20 cellular contexts compared by ENCODE assay signal in the genomic region with DNA sequence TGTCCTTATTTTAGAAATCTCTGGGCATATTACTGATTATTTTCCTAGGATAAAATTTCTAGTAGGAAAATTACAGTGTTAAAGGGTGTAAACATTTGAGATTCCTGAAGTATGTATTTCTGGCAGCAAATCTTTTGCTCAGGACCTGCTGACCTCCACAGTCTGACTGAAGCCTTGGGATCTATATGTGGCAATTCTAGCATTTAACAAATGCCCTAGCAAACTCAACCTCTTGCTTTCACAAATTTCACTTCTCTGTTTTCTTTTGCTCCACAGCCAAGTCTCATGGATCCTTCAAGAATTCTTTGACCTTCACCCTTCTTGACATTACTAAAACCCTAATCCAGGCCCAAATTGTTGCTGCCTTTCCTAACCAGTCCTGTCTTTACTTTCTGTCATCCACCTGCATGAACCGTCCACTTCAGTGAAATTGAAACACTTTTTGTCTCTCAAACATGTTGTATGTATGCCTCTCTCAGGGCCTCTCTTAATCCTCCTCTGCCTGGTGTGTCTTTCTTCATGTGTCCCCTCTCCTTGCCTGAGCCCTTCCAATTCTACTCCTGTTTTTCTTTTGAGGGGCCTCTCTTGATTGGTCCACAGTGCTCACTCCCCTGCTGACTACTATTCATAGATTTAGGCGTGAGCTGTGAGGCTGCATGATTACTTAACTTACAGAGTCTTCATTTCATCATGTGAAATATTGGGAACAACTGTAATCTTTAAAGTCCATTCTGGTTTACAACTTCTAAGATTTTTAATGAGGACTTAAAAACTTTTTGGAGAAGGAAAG. TPM values are rescaled to one million over a fixed set of nuclear protein-coding genes. Genes with fewer than 3 reads are reported as not detected.
A peak's percentile ranks its signal among the peaks of the same experiment; 100 is the strongest.
DNase-seq lines count a peak whose midpoint lies in the region; ATAC-seq and TF ChIP-seq lines count a peak whose summit lies in the region.
"Had no signal": no experiment of that assay in that cellular context is flagged by ENCODE, and none has a peak within 500 bp of the region (broad histone marks: within the 10 kb centered on the region; RNA-seq: fewer than 3 reads in every experiment).

No MANE protein-coding gene starts in this region.

- H3K4me2 ChIP-seq in mesenchymal stem cell (ENCODE audit: low read length, poor library complexity, severe bottlenecking) = no peak overlapping the region
- H3K4me2 ChIP-seq: PC-9 had no signal

- peaks cover 2% of the 10 kb centered on the region for H3K4me1 ChIP-seq in mesenchymal stem cell (ENCODE audit: control insufficient read depth, insufficient read depth, low read depth, low read length)
- H3K4me1 ChIP-seq: SJCRH30 had no signal

- no peak overlapping the region for H3K4ac ChIP-seq in mesenchymal stem cell (ENCODE audit: low read depth in 1 of 2, low read length in 2 of 2)

- peaks cover 0 to 8% (median 0%) of the 10 kb centered on the region in 5 donors for H3K27me3 Mint-ChIP-seq in naive thymus-derived CD8-positive, alpha-beta T cell
- H3K27me3 Mint-ChIP-seq: IgD-negative memory B cell had no signal

- no peak overlapping the region for H3K23ac ChIP-seq in mesenchymal stem cell (ENCODE audit: low read length in 2 of 2)

- peaks cover 0 to 1% (median 0%) of the 10 kb centered on the region in 4 donors for H3K4me1 Mint-ChIP-seq in naive thymus-derived CD8-positive, alpha-beta T cell

- no peak overlapping the region for H3K27ac ChIP-seq in mesenchymal stem cell (ENCODE audit: low read length, poor library complexity, severe bottlenecking)
- H3K27ac ChIP-seq: PC-9, RWPE1, SJCRH30 had no signal

- H3K9me3 ChIP-seq in mesenchymal stem cell (ENCODE audit: control insufficient read depth, low read length) = no peaks in the 10 kb centered on the region
- H3K9me3 ChIP-seq: BLaER1 treated with 17β-estradiol and CSF1 and Interleukin-3, amounts not matched to agents 10 nM and 100 nM; SJCRH30 had no signal

- H2BK120ac ChIP-seq in mesenchymal stem cell (ENCODE audit: low read depth, low read length) = no peak overlapping the region

- no peak overlapping the region for H3K4me3 Mint-ChIP-seq in naive thymus-derived CD8-positive, alpha-beta T cell
- H3K4me3 Mint-ChIP-seq: H9, IgD-negative memory B cell had no signal

- no peak overlapping the region for H3K4me3 ChIP-seq in choroid plexus epithelial cell (ENCODE audit: low read depth, low read length)
- H3K4me3 ChIP-seq in mesenchymal stem cell (ENCODE audit: insufficient read depth in 1 of 2, low read depth in 1 of 2, low read length in 2 of 2) = no peak overlapping the region
- H3K4me3 ChIP-seq: BLaER1 treated with 17β-estradiol and CSF1 and Interleukin-3, amounts not matched to agents 10 nM and 100 nM; PC-9; SJCRH30 had no signal

- DNase-seq in left ventricle myocardium superior (no peak), left cardiac atrium (no peak), choroid plexus epithelial cell (ENCODE audit: low read depth) (peak; percentile 13), mesenchymal stem cell (no peak), NCI-H82 treated with DMSO at 0.1 percent for 48 hours (lab: John Stamatoyannopoulos, UW; ENCODE audit: unreplicated experiment) (no peak)
- DNase-seq in naive thymus-derived CD8-positive, alpha-beta T cell = no peak
- DNase-seq: DND-41, H9, Kasumi-1, MM.1S, NCI-H187, NCI-H2227 treated with DMSO at 0.1 percent for 48 hours, NCI-H524, NCI-H82, PC-9, SJCRH30 had no signal

- no peak overlapping the region for H3K27ac Mint-ChIP-seq in naive thymus-derived CD8-positive, alpha-beta T cell
- H3K27ac Mint-ChIP-seq: IgD-negative memory B cell had no signal

- no peak overlapping the region for H3K18ac ChIP-seq in mesenchymal stem cell (ENCODE audit: low read depth in 1 of 2, low read length in 2 of 2)

- peak; percentile 64 for ATAC-seq in left ventricle myocardium superior
- ATAC-seq in left cardiac atrium = no peak
- no peak for ATAC-seq in naive thymus-derived CD8-positive, alpha-beta T cell
- no peak for ATAC-seq in HG02798 (IDR thresholded peaks at IDR 0.05; ENCODE audit: poor library complexity, unreplicated experiment)

- 98% methylated on average over 1 of the region's 2 CpGs for WGBS in mesenchymal stem cell

- no peak overlapping the region for H2AK5ac ChIP-seq in mesenchymal stem cell (ENCODE audit: low read length, severe bottlenecking)

- peak overlapping the region; percentile 57 for H3K9ac ChIP-seq in mesenchymal stem cell (ENCODE audit: low read length)
- H3K9ac ChIP-seq: BLaER1 treated with 17β-estradiol and CSF1 and Interleukin-3, amounts not matched to agents 10 nM and 100 nM had no signal

- no peaks in the 10 kb centered on the region for H3K36me3 Mint-ChIP-seq in naive thymus-derived CD8-positive, alpha-beta T cell

- no peak overlapping the region for H4K91ac ChIP-seq in mesenchymal stem cell (ENCODE audit: low read length)

- TF ChIP-seq CTCF in choroid plexus epithelial cell (conservative IDR thresholded peaks at IDR 0.05; ENCODE audit: low read depth, low read length) = no peak

- intact Hi-C loops in left ventricle myocardium superior (cut with micrococcal nuclease) = no loop called here
- intact Hi-C loops in left cardiac atrium (cut with DNase I) = no loop called here

- H2BK15ac ChIP-seq in mesenchymal stem cell (ENCODE audit: low read depth, poor library complexity, severe bottlenecking) = no peak overlapping the region

- no peak overlapping the region for H2BK5ac ChIP-seq in mesenchymal stem cell (ENCODE audit: low read depth, low read length, poor library complexity, severe bottlenecking)

- H2BK12ac ChIP-seq in mesenchymal stem cell (ENCODE audit: low read length in 2 of 2) = no peak overlapping the region

- H3K79me1 ChIP-seq in mesenchymal stem cell (replicated peaks; ENCODE audit: low read length, poor library complexity, severe bottlenecking) = peaks cover 2% of the 10 kb centered on the region

- no peak overlapping the region for H2AFZ ChIP-seq in mesenchymal stem cell (ENCODE audit: low read depth, low read length)
- H2AFZ ChIP-seq: PC-9 had no signal

- H3K36me3 ChIP-seq in mesenchymal stem cell (ENCODE audit: control insufficient read depth in 1 of 2, insufficient read depth in 2 of 2, low read depth in 1 of 2, low read length in 2 of 2) = no peaks in the 10 kb centered on the region

- H3K9me3 Mint-ChIP-seq in naive thymus-derived CD8-positive, alpha-beta T cell = no peaks in the 10 kb centered on the region
- H3K9me3 Mint-ChIP-seq: H9, IgD-negative memory B cell had no signal

- no peak overlapping the region for H3K14ac ChIP-seq in mesenchymal stem cell (ENCODE audit: low read length in 2 of 2)

- no peaks in the 10 kb centered on the region for H3K27me3 ChIP-seq in mesenchymal stem cell (ENCODE audit: control insufficient read depth in 1 of 2, insufficient read depth in 1 of 2, low read length in 2 of 2)
- H3K27me3 ChIP-seq: SJCRH30 had no signal

- POLR2A ChIA-PET in naive thymus-derived CD8-positive, alpha-beta T cell (lab: Charles Lee) = no interaction called here

- no peak overlapping the region for H4K8ac ChIP-seq in mesenchymal stem cell (ENCODE audit: low read length)

RNA-seq across cellular contexts. Expression of a gene that starts 5.1 kb away (rescaled TPM):
- 26.6 TPM for total RNA-seq in left ventricle myocardium superior
- 10 to 100 TPM; 21.4 to 27.1 TPM for total RNA-seq in left cardiac atrium
- 38.1 TPM for polyA plus RNA-seq in mesenchymal stem cell (2013, experiment 1 of 2)
- 37.1 TPM for polyA plus RNA-seq in mesenchymal stem cell (2013, experiment 2 of 2)
- total RNA-seq in naive thymus-derived CD8-positive, alpha-beta T cell = 10 to 100 TPM; 20.6 to 22.2 TPM
- 10 to 100 TPM; 28.8 to 42.5 (median 41.7) TPM for polyA plus RNA-seq in naive thymus-derived CD8-positive, alpha-beta T cell

RNA-seq across cellular contexts. Expression of a gene that starts 18.2 kb away (rescaled TPM):
- total RNA-seq in left ventricle myocardium superior (1.2 TPM), left cardiac atrium (1 to 10 TPM; 1.1 to 2.8 TPM)
- 5.9 TPM for polyA plus RNA-seq in mesenchymal stem cell (2013, experiment 1 of 2)
- polyA plus RNA-seq in mesenchymal stem cell (2013, experiment 2 of 2) = 5.6 TPM
- 1 to 10 TPM; 1.3 to 1.6 TPM for total RNA-seq in naive thymus-derived CD8-positive, alpha-beta T cell
- polyA plus RNA-seq in naive thymus-derived CD8-positive, alpha-beta T cell = 1 to 10 TPM in 2 of 3 donors, under 1 TPM in 1; 0.74 to 2.0 (median 1.7) TPM
